ENCODE assay signal across 38 cellular contexts in the genomic region with DNA sequence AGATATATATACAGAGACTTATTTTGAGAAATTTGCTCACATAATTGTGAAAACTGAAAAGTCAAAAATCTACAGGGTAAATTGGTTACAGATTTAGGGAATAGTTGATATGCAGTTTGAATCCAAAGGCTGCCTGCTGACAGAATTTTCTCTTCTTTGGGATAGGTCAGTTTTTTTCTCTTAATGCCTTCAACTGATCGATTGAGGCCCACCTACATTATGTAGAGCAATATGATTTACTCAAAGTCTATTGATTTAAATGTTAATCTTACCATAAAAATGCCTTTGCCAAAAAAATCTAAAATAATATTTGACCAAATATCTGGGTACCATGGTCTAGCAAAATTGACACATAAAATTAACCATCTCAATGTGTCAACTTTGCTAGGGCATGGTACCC. TPM values are rescaled to one million over a fixed set of nuclear protein-coding genes. Genes with fewer than 3 reads are reported as not detected.
"Had no signal": no experiment of that assay in that cellular context is flagged by ENCODE, and none has a peak within 500 bp of the region (broad histone marks: within the 10 kb centered on the region; RNA-seq: fewer than 3 reads in every experiment).

No MANE protein-coding gene starts in this region.

- FAIRE-seq: astrocyte, bronchial epithelial cell had no signal

- ATAC-seq: activated naive CD4-positive, alpha-beta T cell treated with anti-CD3 and anti-CD28 coated beads, Interleukin-2, amount 50 U/mL, for 72 hours; activated naive CD8-positive, alpha-beta T cell treated with anti-CD3 and anti-CD28 coated beads, Interleukin-2, amount 50 U/mL, for 24 hours; activated T-cell treated with anti-CD3 and anti-CD28 coated beads, Interleukin-2, amount 50 U/mL, for 4 hours; activated T-cell treated with anti-CD3 and anti-CD28 coated beads, Interleukin-2, amount 50 U/mL, for 72 hours; body of pancreas had no signal

- H3K27me3 ChIP-seq: adrenal gland, ascending aorta, body of pancreas, brain microvascular endothelial cell, breast epithelium, cardiac muscle cell had no signal

- H3K36me3 Mint-ChIP-seq: activated naive CD4-positive, alpha-beta T cell treated with anti-CD3 and anti-CD28 coated beads, Interleukin-2, amount 10 ng/mL, durations not matched to agents 7 days and 5 days; activated naive CD4-positive, alpha-beta T cell treated with anti-CD3 and anti-CD28 coated beads, Interleukin-2, amount 50 U/mL, for 24 hours; activated naive CD4-positive, alpha-beta T cell treated with anti-CD3 and anti-CD28 coated beads, Interleukin-2, amount 50 U/mL, for 72 hours; activated naive CD8-positive, alpha-beta T cell; activated naive CD8-positive, alpha-beta T cell treated with anti-CD3 and anti-CD28 coated beads for 36 hours; activated naive CD8-positive, alpha-beta T cell treated with anti-CD3 and anti-CD28 coated beads, Interleukin-2, amount 10 ng/mL, durations not matched to agents 7 days and 5 days; brain had no signal

- H3K9me3 Mint-ChIP-seq: activated naive CD4-positive, alpha-beta T cell treated with anti-CD3 and anti-CD28 coated beads for 36 hours; activated naive CD4-positive, alpha-beta T cell treated with anti-CD3 and anti-CD28 coated beads, Interleukin-2, amount 10 ng/mL, durations not matched to agents 7 days and 5 days; activated naive CD4-positive, alpha-beta T cell treated with anti-CD3 and anti-CD28 coated beads, Interleukin-2, amount 50 U/mL, for 24 hours; activated T-cell treated with anti-CD3 and anti-CD28 coated beads, Interleukin-2, amount 50 U/mL, for 24 hours; activated T-helper 1 cell treated with anti-CD3 and anti-CD28 coated beads, Interleukin-12 subunit alpha, Interleukin-12 subunit beta, Interleukin-2, Interleukin-4 antibody, amounts not matched to agents 30 ng/mL and 10 ng/mL and 1 ng/mL, durations not matched to agents 14 hours and 24 hours and 36 hours; activated T-helper 2 cell treated with anti-CD3 and anti-CD28 coated beads, Interferon-gamma antibody, Interleukin-2, Interleukin-4, amounts not matched to agents 10 μg/mL and 5 μg/mL and 100 μg/mL, durations not matched to agents 14 hours and 24 hours and 36 hours had no signal

- H3K4me1 Mint-ChIP-seq: activated naive CD4-positive, alpha-beta T cell treated with anti-CD3 and anti-CD28 coated beads, Interleukin-2, amount 10 ng/mL, durations not matched to agents 7 days and 5 days; activated naive CD4-positive, alpha-beta T cell treated with anti-CD3 and anti-CD28 coated beads, Interleukin-2, amount 50 U/mL, for 24 hours; activated naive CD8-positive, alpha-beta T cell treated with anti-CD3 and anti-CD28 coated beads for 36 hours; activated naive CD8-positive, alpha-beta T cell treated with anti-CD3 and anti-CD28 coated beads, Interleukin-2, amount 10 ng/mL, durations not matched to agents 7 days and 5 days; activated naive CD8-positive, alpha-beta T cell treated with anti-CD3 and anti-CD28 coated beads, Interleukin-2, amount 50 U/mL, for 24 hours; brain; central memory CD8-positive, alpha-beta T cell had no signal

- H3K36me3 ChIP-seq: adrenal gland, ascending aorta, brain microvascular endothelial cell, breast epithelium, cardiac muscle cell had no signal

- H3K4me1 ChIP-seq: ascending aorta, breast epithelium had no signal

- H3K27ac ChIP-seq: adrenal gland, ascending aorta, body of pancreas, brain microvascular endothelial cell, breast epithelium, cardiac muscle cell had no signal

- H3K4me3 ChIP-seq: adrenal gland, ascending aorta, body of pancreas, breast epithelium, cardiac muscle cell had no signal

- H3K4me3 Mint-ChIP-seq: activated naive CD4-positive, alpha-beta T cell treated with anti-CD3 and anti-CD28 coated beads for 36 hours; activated naive CD4-positive, alpha-beta T cell treated with anti-CD3 and anti-CD28 coated beads, Interleukin-2, amount 10 ng/mL, durations not matched to agents 7 days and 5 days; activated naive CD4-positive, alpha-beta T cell treated with anti-CD3 and anti-CD28 coated beads, Interleukin-2, amount 50 U/mL, for 24 hours; activated naive CD8-positive, alpha-beta T cell; activated naive CD8-positive, alpha-beta T cell treated with anti-CD3 and anti-CD28 coated beads for 36 hours; activated naive CD8-positive, alpha-beta T cell treated with anti-CD3 and anti-CD28 coated beads, Interleukin-2, amount 10 ng/mL, durations not matched to agents 7 days and 5 days; activated naive CD8-positive, alpha-beta T cell treated with anti-CD3 and anti-CD28 coated beads, Interleukin-2, amount 50 U/mL, for 24 hours; activated T-cell treated with anti-CD3 and anti-CD28 coated beads, Interleukin-2, amount 50 U/mL, for 24 hours; activated T-cell treated with anti-CD3 and anti-CD28 coated beads, Interleukin-2, amount 50 U/mL, for 4 hours; activated T-cell treated with anti-CD3 and anti-CD28 coated beads, Interleukin-2, amount 50 U/mL, for 72 hours; activated T-helper 1 cell treated with anti-CD3 and anti-CD28 coated beads, Interleukin-12 subunit alpha, Interleukin-12 subunit beta, Interleukin-2, Interleukin-4 antibody, amounts not matched to agents 30 ng/mL and 10 ng/mL and 1 ng/mL, durations not matched to agents 14 hours and 24 hours and 36 hours; central memory CD8-positive, alpha-beta T cell had no signal

- H3K27ac Mint-ChIP-seq: activated naive CD4-positive, alpha-beta T cell treated with anti-CD3 and anti-CD28 coated beads for 36 hours; activated naive CD4-positive, alpha-beta T cell treated with anti-CD3 and anti-CD28 coated beads, Interleukin-2, amount 10 ng/mL, durations not matched to agents 7 days and 5 days; activated naive CD4-positive, alpha-beta T cell treated with anti-CD3 and anti-CD28 coated beads, Interleukin-2, amount 50 U/mL, for 24 hours; activated naive CD4-positive, alpha-beta T cell treated with anti-CD3 and anti-CD28 coated beads, Interleukin-2, amount 50 U/mL, for 72 hours; activated naive CD8-positive, alpha-beta T cell; activated naive CD8-positive, alpha-beta T cell treated with anti-CD3 and anti-CD28 coated beads for 36 hours; activated naive CD8-positive, alpha-beta T cell treated with anti-CD3 and anti-CD28 coated beads, Interleukin-2, amount 10 ng/mL, durations not matched to agents 7 days and 5 days; activated naive CD8-positive, alpha-beta T cell treated with anti-CD3 and anti-CD28 coated beads, Interleukin-2, amount 50 U/mL, for 24 hours; activated T-cell treated with anti-CD3 and anti-CD28 coated beads, Interleukin-2, amount 50 U/mL, for 24 hours; activated T-cell treated with anti-CD3 and anti-CD28 coated beads, Interleukin-2, amount 50 U/mL, for 72 hours; activated T-helper 1 cell treated with anti-CD3 and anti-CD28 coated beads, Interleukin-12 subunit alpha, Interleukin-12 subunit beta, Interleukin-2, Interleukin-4 antibody, amounts not matched to agents 30 ng/mL and 10 ng/mL and 1 ng/mL, durations not matched to agents 14 hours and 24 hours and 36 hours; activated T-helper 2 cell treated with anti-CD3 and anti-CD28 coated beads, Interferon-gamma antibody, Interleukin-2, Interleukin-4, amounts not matched to agents 10 μg/mL and 5 μg/mL and 100 μg/mL, durations not matched to agents 14 hours and 24 hours and 36 hours; brain had no signal

- H3K9me3 ChIP-seq: adrenal gland, ascending aorta, body of pancreas, breast epithelium had no signal

- DNase-seq: activated effector memory CD4-positive, alpha-beta T cell treated with anti-CD3 and anti-CD28 coated beads, Interleukin-2, amount 50 U/mL, for 16 hours; activated effector memory CD4-positive, alpha-beta T cell treated with Interleukin-2 at 50 U/mL for 16 hours; activated gamma-delta T cell; activated gamma-delta T cell treated with Interleukin-2 at 50 U/mL for 16 hours; activated naive CD4-positive, alpha-beta T cell; activated naive CD4-positive, alpha-beta T cell treated with anti-CD3 and anti-CD28 coated beads for 36 hours; activated naive CD4-positive, alpha-beta T cell treated with anti-CD3 and anti-CD28 coated beads, Interleukin-2, amount 10 ng/mL, durations not matched to agents 7 days and 5 days; activated naive CD4-positive, alpha-beta T cell treated with anti-CD3 and anti-CD28 coated beads, Interleukin-2, amount 50 U/mL, for 16 hours; activated naive CD4-positive, alpha-beta T cell treated with Interleukin-2 at 50 U/mL for 16 hours; activated naive CD8-positive, alpha-beta T cell treated with anti-CD3 and anti-CD28 coated beads for 36 hours; activated naive CD8-positive, alpha-beta T cell treated with anti-CD3 and anti-CD28 coated beads, Interleukin-2, amount 10 ng/mL, durations not matched to agents 7 days and 5 days; activated naive CD8-positive, alpha-beta T cell treated with anti-CD3 and anti-CD28 coated beads, Interleukin-2, amount 50 U/mL, for 24 hours; activated T-cell treated with anti-CD3 and anti-CD28 coated beads, Interleukin-2, amount 50 U/mL, for 24 hours; activated T-cell treated with anti-CD3 and anti-CD28 coated beads, Interleukin-2, amount 50 U/mL, for 4 hours; activated T-cell treated with anti-CD3 and anti-CD28 coated beads, Interleukin-2, amount 50 U/mL, for 48 hours; activated T-cell treated with anti-CD3 and anti-CD28 coated beads, Interleukin-2, amount 50 U/mL, for 72 hours; adrenal gland; amniotic stem cell; amygdala; anterior cingulate cortex; aorta; body of pancreas; brain microvascular endothelial cell; caudate nucleus; central memory CD4-positive, alpha-beta T cell; cerebellar nuclear complex had no signal

RNA-seq across cellular contexts. Expression of gene GHR, which starts 3.9 kb away (rescaled TPM):
- total RNA-seq: activated naive CD4-positive, alpha-beta T cell treated with anti-CD3 and anti-CD28 coated beads for 36 hours; activated naive CD4-positive, alpha-beta T cell treated with anti-CD3 and anti-CD28 coated beads, Interleukin-2, amount 50 U/mL, for 72 hours; activated naive CD8-positive, alpha-beta T cell treated with anti-CD3 and anti-CD28 coated beads for 36 hours; activated naive CD8-positive, alpha-beta T cell treated with anti-CD3 and anti-CD28 coated beads, Interleukin-2, amount 10 ng/mL, durations not matched to agents 7 days and 5 days; activated T-cell treated with anti-CD3 and anti-CD28 coated beads, Interleukin-2, amount 50 U/mL, for 72 hours; activated T-helper 1 cell treated with anti-CD3 and anti-CD28 coated beads, Interleukin-12 subunit alpha, Interleukin-12 subunit beta, Interleukin-2, Interleukin-4 antibody, amounts not matched to agents 30 ng/mL and 10 ng/mL and 1 ng/mL, durations not matched to agents 14 hours and 24 hours and 36 hours; activated T-helper 2 cell treated with anti-CD3 and anti-CD28 coated beads, Interferon-gamma antibody, Interleukin-2, Interleukin-4, amounts not matched to agents 10 μg/mL and 5 μg/mL and 100 μg/mL, durations not matched to agents 14 hours and 24 hours and 36 hours had no signal
